12 cellular contexts compared by ENCODE assay signal in the genomic region with DNA sequence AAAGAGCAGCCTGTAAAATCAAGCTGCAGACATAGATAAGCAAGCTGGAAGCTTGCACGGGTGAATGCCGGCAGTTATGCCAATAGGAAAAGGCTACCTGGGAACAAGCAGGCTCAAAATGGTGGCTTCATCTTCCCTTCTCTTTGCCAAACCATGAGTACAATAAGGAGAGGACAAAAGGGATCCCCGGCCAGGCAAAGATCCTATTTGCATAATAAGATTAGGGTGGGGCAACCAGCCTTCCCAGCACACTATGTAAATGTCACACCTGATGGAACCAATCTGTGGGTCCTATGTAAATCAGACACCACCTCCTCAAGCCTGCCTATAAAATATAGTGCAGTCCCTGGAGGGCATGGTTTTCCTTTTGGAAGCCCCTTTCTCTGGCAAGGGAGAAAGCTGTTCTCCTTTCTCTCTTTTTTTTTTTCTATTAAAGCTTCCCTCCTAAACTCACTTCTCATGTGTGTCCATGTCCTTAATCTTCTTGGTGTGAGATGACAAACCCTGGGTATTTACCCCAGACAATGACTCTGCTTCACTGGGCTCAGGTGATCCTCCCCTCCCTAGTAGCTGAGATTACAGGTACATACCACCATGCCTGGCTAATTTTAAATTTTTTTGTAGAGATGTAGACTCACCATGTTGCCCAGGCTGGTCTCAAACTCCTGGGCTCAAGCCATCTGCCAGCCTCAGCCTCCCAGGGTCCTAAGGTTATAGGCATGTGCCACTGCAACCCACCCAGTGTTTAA. TPM values are rescaled to one million over a fixed set of nuclear protein-coding genes. Genes with fewer than 3 reads are reported as not detected.
DNase-seq lines count a peak whose midpoint lies in the region; ATAC-seq and TF ChIP-seq lines count a peak whose summit lies in the region.
"Had no signal": no experiment of that assay in that cellular context is flagged by ENCODE, and none has a peak within 500 bp of the region (broad histone marks: within the 10 kb centered on the region; RNA-seq: fewer than 3 reads in every experiment).

No MANE protein-coding gene starts in this region.

- CTCF ChIA-PET in A673 (lab: Charles Lee): interaction anchor here (0.7 kb wide), 1 partner anchor 29 kb away, joined by 4 read pairs; no protein-coding TSS in a partner anchor

- DNase-seq in A673 (ENCODE audit: low spot score) (peak; percentile 88), NCI-H748 (lab: John Stamatoyannopoulos, UW; ENCODE audit: unreplicated experiment) (peak; percentile 84), foreskin keratinocyte (no peak), NOMO-1 treated with DMSO at 0.1 percent for 48 hours (lab: John Stamatoyannopoulos, UW; ENCODE audit: unreplicated experiment) (no peak), foreskin fibroblast (no peak), HuH-7 (ENCODE audit: low spot score) (no peak)
- no peak for DNase-seq in activated CD4-positive, alpha-beta T cell treated with anti-CD3 and anti-CD28 coated beads, Interleukin-2, amount 50 U/mL, for 4 hours
- DNase-seq: activated CD8-positive, alpha-beta memory T cell treated with anti-CD3 and anti-CD28 coated beads, Interleukin-2, amount 50 U/mL, for 48 hours; occipital lobe; uterus had no signal

- H3K4me1 ChIP-seq in A673 (ENCODE audit: insufficient read depth, low read length, poor library complexity, severe bottlenecking) (peaks cover 7% of the 10 kb centered on the region), HUES48 (ENCODE audit: control insufficient read depth, insufficient read depth, low read length) (peaks cover 9% of the 10 kb centered on the region), foreskin keratinocyte (no peaks in the 10 kb centered on the region)
- H3K4me1 ChIP-seq: uterus had no signal

- H3K9me3 ChIP-seq in A673 (ENCODE audit: low read depth, low read length, poor library complexity, severe bottlenecking): no peaks in the 10 kb centered on the region
- no peaks in the 10 kb centered on the region for H3K9me3 ChIP-seq in HUES48 (ENCODE audit: control insufficient read depth, insufficient read depth, low read length)
- H3K9me3 ChIP-seq: uterus had no signal

- peak; percentile 37 for ATAC-seq in foreskin keratinocyte

- H3K4me3 ChIP-seq in A673 (ENCODE audit: low read depth, low read length, poor library complexity, severe bottlenecking): no peak overlapping the region
- no peak overlapping the region for H3K4me3 ChIP-seq in HUES48 (ENCODE audit: low read depth, low read length)
- H3K4me3 ChIP-seq in foreskin fibroblast (ENCODE audit: low read depth in 1 of 2, low read length in 2 of 2): no peak overlapping the region
- H3K4me3 ChIP-seq: uterus had no signal

- intact Hi-C loops in A673 (cut with micrococcal nuclease; ENCODE audit: unreplicated experiment): no loop called here

- BruUV-seq in A673 (replicated peaks; lab: Mats Ljungman, UMichigan): no TSS peak

- H3K27me3 ChIP-seq in A673 (replicated peaks; ENCODE audit: insufficient read depth, low read depth, low read length, poor library complexity) (no peaks in the 10 kb centered on the region), HUES48 (ENCODE audit: control insufficient read depth, insufficient read depth, low read length) (no peaks in the 10 kb centered on the region), foreskin keratinocyte (no peaks in the 10 kb centered on the region)
- H3K27me3 ChIP-seq: uterus had no signal

- H3K9ac ChIP-seq in HUES48 (ENCODE audit: low read depth, low read length): no peak overlapping the region

- POLR2A ChIA-PET in A673 (lab: Charles Lee; ENCODE audit: low non-redundant PET): no interaction called here

- TF ChIP-seq CTCF in A673 (conservative IDR thresholded peaks at IDR 0.05; ENCODE audit: low read depth, low read length) (no peak), foreskin keratinocyte (conservative IDR thresholded peaks at IDR 0.05) (no peak), foreskin fibroblast (IDR thresholded peaks at IDR 0.05; ENCODE audit: low read depth, low read length) (no peak)

- H3K27ac ChIP-seq in A673 (ENCODE audit: low read depth, low read length, poor library complexity, severe bottlenecking): peak overlapping the region; percentile 25
- peak overlapping the region; percentile 66 for H3K27ac ChIP-seq in HUES48 (ENCODE audit: low read depth, low read length)
- H3K27ac ChIP-seq in foreskin keratinocyte: no peak overlapping the region
- H3K27ac ChIP-seq: uterus, VCaP had no signal

- H3K36me3 ChIP-seq in A673 (ENCODE audit: insufficient read depth, low read length, poor library complexity, severe bottlenecking) (no peaks in the 10 kb centered on the region), HUES48 (ENCODE audit: control insufficient read depth, insufficient read depth, low read length) (no peaks in the 10 kb centered on the region)
- H3K36me3 ChIP-seq: uterus had no signal

RNA-seq across cellular contexts. Expression of a gene that starts 44.2 kb away (rescaled TPM):
- 165 and 192 TPM in 2 replicates for total RNA-seq in A673 (2021)
- total RNA-seq in foreskin keratinocyte: 55.1 and 66.5 TPM in 2 replicates
- polyA plus RNA-seq in foreskin keratinocyte: 39.9 and 50.6 TPM in 2 replicates

RNA-seq across cellular contexts. Expression of a gene that starts 54.9 kb away (rescaled TPM):
- total RNA-seq in A673 (2021): 34.2 and 35.5 TPM in 2 replicates
- total RNA-seq in foreskin keratinocyte: 58.4 and 64.8 TPM in 2 replicates
- 56.4 and 57.3 TPM in 2 replicates for polyA plus RNA-seq in foreskin keratinocyte

Comparison
In these comparisons a context has a peak if more than half of its experiments do, and no peak if none do; other contexts are left out.
1. DNase-seq: peak in A673 (single experiment) and NCI-H748 (single experiment); none in foreskin keratinocyte (0 of 2), NOMO-1 treated with DMSO at 0.1 percent for 48 hours (single experiment), foreskin fibroblast (0 of 2), HuH-7 (single experiment) and activated CD4-positive, alpha-beta T cell treated with anti-CD3 and anti-CD28 coated beads, Interleukin-2, amount 50 U/mL, for 4 hours (0 of 2).